11 cellular contexts compared by ENCODE assay signal in the genomic region with DNA sequence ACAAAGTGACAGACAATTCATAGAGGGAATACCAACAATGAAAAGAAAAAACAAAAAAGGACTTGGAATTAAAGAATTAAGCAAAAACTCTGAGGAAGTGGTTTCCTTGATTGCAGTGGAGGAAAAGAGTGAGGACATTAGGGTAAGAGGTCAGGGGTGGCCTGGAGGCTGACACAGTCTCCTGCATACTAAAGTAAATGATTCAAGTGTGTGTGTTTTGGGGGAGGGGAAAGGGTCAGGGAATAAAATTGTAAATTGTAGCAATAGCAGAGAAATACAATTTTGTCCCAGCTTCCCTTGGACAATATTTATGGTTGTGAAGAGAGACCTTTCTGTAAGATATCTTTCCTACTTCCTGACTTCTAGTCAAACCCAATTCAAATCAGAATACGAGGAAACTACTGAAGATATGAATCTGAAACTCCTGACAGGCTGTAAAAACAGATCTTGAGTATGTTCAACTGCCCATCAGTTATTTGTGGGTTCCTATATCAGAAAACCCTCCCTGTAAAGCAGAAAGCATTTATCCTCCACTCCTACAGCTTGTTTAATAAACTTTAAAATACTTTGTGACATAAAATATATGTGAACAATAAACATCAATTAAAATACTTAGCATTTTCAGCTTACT.
DNase-seq lines count a peak whose midpoint lies in the region; ATAC-seq and TF ChIP-seq lines count a peak whose summit lies in the region.
"Had no signal": no experiment of that assay in that cellular context is flagged by ENCODE, and none has a peak within 500 bp of the region (broad histone marks: within the 10 kb centered on the region; RNA-seq: fewer than 3 reads in every experiment).

No MANE protein-coding gene starts in this region.

- no peaks in the 10 kb centered on the region for H3K36me3 Mint-ChIP-seq in T-helper 17 cell (ENCODE audit: low read depth)
- H3K36me3 Mint-ChIP-seq: activated naive CD4-positive, alpha-beta T cell treated with anti-CD3 and anti-CD28 coated beads, Interleukin-2, amount 50 U/mL, for 24 hours had no signal

- H3K27ac Mint-ChIP-seq in T-helper 17 cell = peak overlapping the region; percentile 8
- H3K27ac Mint-ChIP-seq: activated naive CD4-positive, alpha-beta T cell treated with anti-CD3 and anti-CD28 coated beads, Interleukin-2, amount 50 U/mL, for 24 hours; CD4-positive, alpha-beta T cell had no signal

- no peak overlapping the region for H3K4me3 Mint-ChIP-seq in T-helper 17 cell
- H3K4me3 Mint-ChIP-seq: activated naive CD4-positive, alpha-beta T cell treated with anti-CD3 and anti-CD28 coated beads, Interleukin-2, amount 50 U/mL, for 24 hours; CD4-positive, alpha-beta T cell had no signal

- peaks cover 7% of the 10 kb centered on the region for H3K27me3 Mint-ChIP-seq in T-helper 17 cell

- peak; percentile 6 for DNase-seq in GM10266 (ENCODE audit: extremely low spot score)
- no peak for DNase-seq in T-helper 17 cell
- DNase-seq in kidney tubule cell (ENCODE audit: low spot score) = peak; percentile 24
- no peak for DNase-seq in NCI-H526 treated with DMSO at 0.1 percent for 48 hours (lab: John Stamatoyannopoulos, UW)
- no peak for DNase-seq in putamen (ENCODE audit: low spot score)
- no peak for DNase-seq in NCI-H82 (lab: John Stamatoyannopoulos, UW)
- DNase-seq in GDM1 (lab: John Stamatoyannopoulos, UW) = no peak
- DNase-seq: CD4-positive, alpha-beta T cell; Peyer's patch had no signal

- H3K9me3 ChIP-seq in T-helper 17 cell (ENCODE audit: control insufficient read depth, low read length, poor library complexity, severe bottlenecking) = no peaks in the 10 kb centered on the region
- H3K9me3 ChIP-seq: Peyer's patch had no signal

- H3K4me1 Mint-ChIP-seq in T-helper 17 cell = peaks cover 4% of the 10 kb centered on the region
- H3K4me1 Mint-ChIP-seq: activated naive CD4-positive, alpha-beta T cell treated with anti-CD3 and anti-CD28 coated beads, Interleukin-2, amount 50 U/mL, for 24 hours had no signal

- peak; percentile 67 for ATAC-seq in GM21529 (IDR thresholded peaks at IDR 0.05; ENCODE audit: unreplicated experiment)
- no peak for ATAC-seq in T-helper 17 cell

- TF ChIP-seq CTCF in GM10266 (IDR thresholded peaks at IDR 0.05; ENCODE audit: control insufficient read depth, insufficient read depth, low read depth, missing control alignments) = no peak

Comparison
In these comparisons a context has a peak if more than half of its experiments do, and no peak if none do; other contexts are left out.
1. DNase-seq: peak in GM10266 (single experiment) and kidney tubule cell (single experiment); none in T-helper 17 cell (0 of 3), NCI-H526 treated with DMSO at 0.1 percent for 48 hours (single experiment), putamen (single experiment), NCI-H82 (single experiment) and GDM1 (single experiment).